In genomic region chr4:165493359-165493758, GRCh38 we compare ENCODE assay signal across 8 cellular contexts.
A peak's percentile ranks its signal among the peaks of the same experiment; 100 is the strongest.
DNase-seq lines count a peak whose midpoint lies in the region; ATAC-seq and TF ChIP-seq lines count a peak whose summit lies in the region.

No MANE protein-coding gene starts in this region.

- POLR2A ChIA-PET in WTC11 (lab: Charles Lee), result no interaction called here

- peaks cover 3% of the 10 kb centered on the region; the same call in 1 of the 2 replicates for H3K27me3 Mint-ChIP-seq in WTC11 (ENCODE audit: low read depth)

- H3K27ac ChIP-seq in KMS-11, result no peak overlapping the region
- H3K27ac ChIP-seq in caudate nucleus (ENCODE audit: low read depth, low read length), result no peak overlapping the region

- H3K79me2 ChIP-seq in KMS-11 (ENCODE audit: insufficient read depth, low read depth), result no peaks in the 10 kb centered on the region

- H3K27ac Mint-ChIP-seq in WTC11, result no peak overlapping the region

- no peaks in the 10 kb centered on the region for H3K36me3 Mint-ChIP-seq in WTC11

- peaks cover 24% of the 10 kb centered on the region for H3K4me1 Mint-ChIP-seq in WTC11

- H3K4me1 ChIP-seq in KMS-11 (ENCODE audit: low read depth, poor library complexity, severe bottlenecking), result no peaks in the 10 kb centered on the region

- CTCF ChIA-PET in WTC11 (lab: Charles Lee), result interaction anchor here (0.6 to 2.9 kb wide), 75 partner anchors 8 to 1128 kb away, joined by 3 to 46 read pairs (median 4); partner anchors contain the start of genes MSMO1 and TMEM192

- H4K20me1 ChIP-seq in KMS-11 (ENCODE audit: insufficient read depth), result no peaks in the 10 kb centered on the region

- no peaks in the 10 kb centered on the region for H3K9me3 Mint-ChIP-seq in WTC11

- H3K4me3 Mint-ChIP-seq in WTC11, result peak overlapping the region; percentile 55

- peak; percentile 91 for DNase-seq in ELF-1 (ENCODE audit: low read depth, low spot score)
- DNase-seq in WTC11 (ENCODE audit: low spot score), result peak; percentile 88
- DNase-seq in caudate nucleus (lab: John Stamatoyannopoulos, UW), result peak in 38 of 61 donors; percentile 1 to 72 (median 19)
- DNase-seq in left lobe of liver (ENCODE audit: low spot score), result peak; percentile 72
- peak; percentile 58 to 62 for DNase-seq in stimulated activated CD4-positive, alpha-beta T cell treated with anti-CD3 and anti-CD28 coated beads, Interleukin-4, amount 100 ng/mL, for 48 hours (ENCODE audit: low read depth in 2 of 2)
- DNase-seq in NCI-H1105 treated with DMSO at 0.1 percent for 48 hours (lab: John Stamatoyannopoulos, UW), result no peak

- no peak overlapping the region for H3K4me3 ChIP-seq in KMS-11 (IDR thresholded peaks at IDR 0.05; ENCODE audit: insufficient read depth, low read depth, low read length)

- H3K36me3 ChIP-seq in KMS-11 (ENCODE audit: insufficient read depth), result no peaks in the 10 kb centered on the region

- ATAC-seq in GM21786 (IDR thresholded peaks at IDR 0.05; ENCODE audit: unreplicated experiment) (peak; percentile 95), WTC11 (peak; percentile 98), left lobe of liver (peak; percentile 100)

- H3K27me3 ChIP-seq in KMS-11 (ENCODE audit: insufficient read depth, low read depth), result no peaks in the 10 kb centered on the region

- peak overlapping the region; percentile 8; the same call in 1 of the 2 replicates for H3K4me2 ChIP-seq in KMS-11

- peak; percentile 71 for TF ChIP-seq CTCF in KMS-11 (conservative IDR thresholded peaks at IDR 0.05; ENCODE audit: low read depth, low read length)
- TF ChIP-seq CTCF in WTC11 (IDR thresholded peaks at IDR 0.05), result peak; percentile 53; the same call in 1 of the 2 replicates

- no peak overlapping the region for H3K9ac ChIP-seq in KMS-11

- H2AFZ ChIP-seq in KMS-11 (ENCODE audit: low read depth), result peak overlapping the region; percentile 39; the same call in 1 of the 2 replicates

TF ChIP-seq in WTC11, 78 proteins besides CTCF, POLR2A, EP300 and RAD21:
- TF ChIP-seq SMAD4 (CRISPR knock-in tag; IDR thresholded peaks at IDR 0.05), result no peak
- no peak for TF ChIP-seq AR (CRISPR knock-in tag; IDR thresholded peaks at IDR 0.05)
- no peak for TF ChIP-seq PREB (CRISPR knock-in tag; IDR thresholded peaks at IDR 0.05; ENCODE audit: borderline replicate concordance)
- TF ChIP-seq RELA (CRISPR knock-in tag; IDR thresholded peaks at IDR 0.05; ENCODE audit: borderline replicate concordance), result no peak
- no peak for TF ChIP-seq ATF1 (CRISPR knock-in tag; IDR thresholded peaks at IDR 0.05)
- TF ChIP-seq ZNF425 (CRISPR knock-in tag; conservative IDR thresholded peaks at IDR 0.05), result no peak
- TF ChIP-seq MYBL2 (CRISPR knock-in tag; IDR thresholded peaks at IDR 0.05), result no peak
- no peak for TF ChIP-seq ZNF423 (CRISPR knock-in tag; IDR thresholded peaks at IDR 0.05)
- TF ChIP-seq ZNF671 (CRISPR knock-in tag; IDR thresholded peaks at IDR 0.05), result no peak
- TF ChIP-seq ZMAT4 (CRISPR knock-in tag; IDR thresholded peaks at IDR 0.05), result no peak
- no peak for TF ChIP-seq MAX (CRISPR knock-in tag; IDR thresholded peaks at IDR 0.05)
- TF ChIP-seq NR1H2 (CRISPR knock-in tag; IDR thresholded peaks at IDR 0.05), result no peak
- no peak for TF ChIP-seq NR2C2 (CRISPR knock-in tag; IDR thresholded peaks at IDR 0.05)
- no peak for TF ChIP-seq ZNF232 (CRISPR knock-in tag; IDR thresholded peaks at IDR 0.05)
- TF ChIP-seq ZNF219 (CRISPR knock-in tag; IDR thresholded peaks at IDR 0.05; ENCODE audit: borderline replicate concordance), result no peak
